1 cellular context compared by ENCODE assay signal in the genomic region with DNA sequence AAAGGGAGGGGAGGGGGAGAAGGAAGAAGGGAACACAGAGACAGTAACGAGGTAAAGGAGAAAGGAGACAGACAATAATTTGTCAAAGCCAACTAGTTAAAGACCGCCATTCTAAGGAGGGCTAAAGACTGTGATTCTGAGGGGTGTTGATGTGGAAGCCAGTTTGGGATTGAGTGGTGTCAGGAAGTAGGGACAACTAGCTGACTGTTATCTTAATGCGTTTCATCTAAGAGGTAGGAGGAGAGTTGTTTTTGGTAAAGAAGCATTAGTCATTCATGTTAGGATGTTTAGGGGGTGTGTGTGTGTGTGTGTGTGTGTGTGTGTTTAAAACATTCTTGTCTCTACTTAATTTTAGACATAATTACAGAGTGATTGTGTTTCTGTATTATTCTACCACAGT.
A peak's percentile ranks its signal among the peaks of the same experiment; 100 is the strongest.
TF ChIP-seq lines count a peak whose summit lies in the region.

No MANE protein-coding gene starts in this region.

TF ChIP-seq in HEK293, 187 proteins besides CTCF, POLR2A, EP300 and RAD21 (continued from another document):
- TF ChIP-seq, protein P1, sequence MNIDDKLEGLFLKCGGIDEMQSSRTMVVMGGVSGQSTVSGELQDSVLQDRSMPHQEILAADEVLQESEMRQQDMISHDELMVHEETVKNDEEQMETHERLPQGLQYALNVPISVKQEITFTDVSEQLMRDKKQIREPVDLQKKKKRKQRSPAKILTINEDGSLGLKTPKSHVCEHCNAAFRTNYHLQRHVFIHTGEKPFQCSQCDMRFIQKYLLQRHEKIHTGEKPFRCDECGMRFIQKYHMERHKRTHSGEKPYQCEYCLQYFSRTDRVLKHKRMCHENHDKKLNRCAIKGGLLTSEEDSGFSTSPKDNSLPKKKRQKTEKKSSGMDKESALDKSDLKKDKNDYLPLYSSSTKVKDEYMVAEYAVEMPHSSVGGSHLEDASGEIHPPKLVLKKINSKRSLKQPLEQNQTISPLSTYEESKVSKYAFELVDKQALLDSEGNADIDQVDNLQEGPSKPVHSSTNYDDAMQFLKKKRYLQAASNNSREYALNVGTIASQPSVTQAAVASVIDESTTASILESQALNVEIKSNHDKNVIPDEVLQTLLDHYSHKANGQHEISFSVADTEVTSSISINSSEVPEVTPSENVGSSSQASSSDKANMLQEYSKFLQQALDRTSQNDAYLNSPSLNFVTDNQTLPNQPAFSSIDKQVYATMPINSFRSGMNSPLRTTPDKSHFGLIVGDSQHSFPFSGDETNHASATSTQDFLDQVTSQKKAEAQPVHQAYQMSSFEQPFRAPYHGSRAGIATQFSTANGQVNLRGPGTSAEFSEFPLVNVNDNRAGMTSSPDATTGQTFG (tag by site-specific recombination; IDR thresholded peaks at IDR 0.05; ENCODE audit: borderline replicate concordance): no peak
- peak; percentile 25; the same call in 1 of the 2 replicates for TF ChIP-seq EGR2 (tag by site-specific recombination; IDR thresholded peaks at IDR 0.05; ENCODE audit: low read depth)
- no peak for TF ChIP-seq ZNF560 (tag by site-specific recombination; IDR thresholded peaks at IDR 0.05; ENCODE audit: borderline replicate concordance)
- TF ChIP-seq ZSCAN16 (tag by site-specific recombination; IDR thresholded peaks at IDR 0.05): no peak
- no peak for TF ChIP-seq ZNF223 (tag by site-specific recombination; IDR thresholded peaks at IDR 0.05)
